ENCODE assay signal across 34 cellular contexts in genomic region chr20:18849131-18849530, GRCh38. TPM values are rescaled to one million over a fixed set of nuclear protein-coding genes. Genes with fewer than 3 reads are reported as not detected.
"Had no signal": no experiment of that assay in that cellular context is flagged by ENCODE, and none has a peak within 500 bp of the region (broad histone marks: within the 10 kb centered on the region; RNA-seq: fewer than 3 reads in every experiment).

No MANE protein-coding gene starts in this region.

- DNase-seq: activated CD4-positive, alpha-beta T cell treated with anti-CD3 and anti-CD28 coated beads for 36 hours; activated CD4-positive, alpha-beta T cell treated with anti-CD3 and anti-CD28 coated beads, Interleukin-2, amount 10 ng/mL, durations not matched to agents 7 days and 5 days; activated CD4-positive, alpha-beta T cell treated with anti-CD3 and anti-CD28 coated beads, Interleukin-2, amount 50 U/mL, for 48 hours; activated CD8-positive, alpha-beta T cell treated with anti-CD3 and anti-CD28 coated beads, Interleukin-2, amount 10 ng/mL, durations not matched to agents 7 days and 5 days; activated gamma-delta T cell treated with Interleukin-2 at 50 U/mL for 16 hours; activated naive CD4-positive, alpha-beta T cell treated with anti-CD3 and anti-CD28 coated beads for 36 hours; activated T-cell treated with anti-CD3 and anti-CD28 coated beads, Interleukin-2, amount 50 U/mL, for 4 hours; adrenal gland; central memory CD4-positive, alpha-beta T cell; Kasumi-1; KG1; MG63; NCI-H1048; NCI-H1105 treated with DMSO at 0.1 percent for 48 hours; NCI-H1436; NCI-H1694; NCI-H1930; NCI-H2081 treated with DMSO at 0.1 percent for 48 hours; NCI-H2171; NCI-H510A; NCI-H69; NK-92 treated with Interleukin-12 subunit alpha and Interleukin-12 subunit beta, amount 100 ng/mL, for 24 hours; PC-3; Peyer's patch; RPMI8226; SHP77 treated with DMSO at 0.1 percent for 48 hours; SK-N-SH had no signal

- ATAC-seq: activated CD4-positive, alpha-beta T cell treated with anti-CD3 and anti-CD28 coated beads for 36 hours; activated CD4-positive, CD25-positive, alpha-beta regulatory T cell treated with anti-CD3 and anti-CD28 coated beads, Interleukin-2, amount 50 U/mL, for 24 hours; activated CD8-positive, alpha-beta T cell treated with anti-CD3 and anti-CD28 coated beads, Interleukin-2, amount 10 ng/mL, durations not matched to agents 7 days and 5 days; activated naive CD4-positive, alpha-beta T cell treated with anti-CD3 and anti-CD28 coated beads, Interleukin-2, amount 50 U/mL, for 72 hours; activated T-cell treated with anti-CD3 and anti-CD28 coated beads, Interleukin-2, amount 50 U/mL, for 4 hours; PC-3; WTC11 had no signal

RNA-seq across cellular contexts. Expression of gene SCP2D1, which starts 35.5 kb away (rescaled TPM):
- total RNA-seq: activated CD4-positive, alpha-beta T cell treated with anti-CD3 and anti-CD28 coated beads for 36 hours; activated CD4-positive, alpha-beta T cell treated with anti-CD3 and anti-CD28 coated beads, Interleukin-2, amount 10 ng/mL, durations not matched to agents 7 days and 5 days; activated CD8-positive, alpha-beta T cell treated with anti-CD3 and anti-CD28 coated beads, Interleukin-2, amount 10 ng/mL, durations not matched to agents 7 days and 5 days; activated naive CD4-positive, alpha-beta T cell treated with anti-CD3 and anti-CD28 coated beads for 36 hours; activated T-cell treated with anti-CD3 and anti-CD28 coated beads, Interleukin-2, amount 50 U/mL, for 4 hours; activated T-helper 1 cell treated with anti-CD3 and anti-CD28 coated beads, Interleukin-12 subunit alpha, Interleukin-12 subunit beta, Interleukin-2, Interleukin-4 antibody, amounts not matched to agents 30 ng/mL and 10 ng/mL and 1 ng/mL, durations not matched to agents 14 hours and 24 hours and 36 hours; adrenal gland; bronchial epithelial cell; cerebellum; PC-3; Peyer's patch; SJSA1; WTC11 had no signal
